ENCODE assay signal across 33 cellular contexts in genomic region chr1:203103201-203103600, GRCh38. TPM values are rescaled to one million over a fixed set of nuclear protein-coding genes. Genes with fewer than 3 reads are reported as not detected.
DNase-seq lines count a peak whose midpoint lies in the region; ATAC-seq and TF ChIP-seq lines count a peak whose summit lies in the region.
"Had no signal": no experiment of that assay in that cellular context is flagged by ENCODE, and none has a peak within 500 bp of the region (broad histone marks: within the 10 kb centered on the region; RNA-seq: fewer than 3 reads in every experiment).

No MANE protein-coding gene starts in this region.

- no peak overlapping the region for H2AFZ ChIP-seq in PC-9

- H3K4me2 ChIP-seq in BLaER1 (peak overlapping the region; percentile 45), PC-9 (no peak overlapping the region)

- no peaks in the 10 kb centered on the region for H3K9me3 ChIP-seq in BLaER1
- peaks cover 13% of the 10 kb centered on the region; the same call in 1 of the 2 replicates for H3K9me3 ChIP-seq in PC-9 (ENCODE audit: insufficient read depth, low read depth)
- H3K9me3 ChIP-seq: colonic mucosa had no signal

- ATAC-seq in HG02970 (IDR thresholded peaks at IDR 0.05; ENCODE audit: low FRiP score, unreplicated experiment), result no peak
- ATAC-seq: activated CD8-positive, alpha-beta T cell treated with anti-CD3 and anti-CD28 coated beads, Interleukin-2, amount 10 ng/mL, durations not matched to agents 7 days and 5 days; naive thymus-derived CD4-positive, alpha-beta T cell; PC-3; SK-N-SH treated with all-trans-retinoic acid at 6 μM for 48 hours; T-helper 17 cell had no signal

- no peaks in the 10 kb centered on the region for H3K27me3 ChIP-seq in BLaER1
- no peaks in the 10 kb centered on the region for H3K27me3 ChIP-seq in PC-9 (ENCODE audit: insufficient read depth, low read depth)
- H3K27me3 ChIP-seq: colonic mucosa had no signal

- no TSS peak for BruUV-seq in PC-9 (replicated peaks; lab: Mats Ljungman, UMichigan)

- in situ Hi-C loops in G401 (cut with HindIII; ENCODE audit: low sequenced_read_pairs), result no loop called here

- CTCF ChIA-PET in PC-9 (lab: Charles Lee), result no interaction called here

- intact Hi-C loops in PC-9 (cut with micrococcal nuclease; ENCODE audit: unreplicated experiment), result no loop called here

- H3K9ac ChIP-seq in BLaER1, result no peak overlapping the region

- H3K4me3 ChIP-seq in BLaER1 (no peak overlapping the region), PC-9 (no peak overlapping the region)
- H3K4me3 ChIP-seq: colonic mucosa had no signal

- no peaks in the 10 kb centered on the region for H3K36me3 ChIP-seq in BLaER1
- no peaks in the 10 kb centered on the region for H3K36me3 ChIP-seq in PC-9 (ENCODE audit: low read depth)
- H3K36me3 ChIP-seq: colonic mucosa had no signal

- no peaks in the 10 kb centered on the region for H3K79me2 ChIP-seq in PC-9 (ENCODE audit: low read depth)

- POLR2A ChIA-PET in PC-9 (lab: Charles Lee; ENCODE audit: unreplicated experiment), result no interaction called here

- no peak for TF ChIP-seq CTCF in PC-9 (conservative IDR thresholded peaks at IDR 0.05)

- DNase-seq in G401 (ENCODE audit: low spot score) (peak; percentile 87), cerebellar cortex (ENCODE audit: low spot score) (peak; percentile 83), myocyte (ENCODE audit: low read depth) (peak; percentile 77), PC-9 (no peak), UCSD-AML1 (lab: John Stamatoyannopoulos, UW; ENCODE audit: unreplicated experiment) (no peak), CD1c-positive myeloid dendritic cell (ENCODE audit: extremely low spot score) (no peak)
- DNase-seq: activated effector memory CD4-positive, alpha-beta T cell treated with anti-CD3 and anti-CD28 coated beads, Interleukin-2, amount 50 U/mL, for 16 hours; colonic mucosa; COR-L47; DMS79 treated with DMSO at 0.1 percent for 48 hours; effector memory CD4-positive, alpha-beta T cell; GF-D8; Kasumi-1; naive thymus-derived CD4-positive, alpha-beta T cell; NCI-H1417 treated with DMSO at 0.1 percent for 48 hours; NCI-H2107; NCI-H510A; occipital lobe; PC-3; stimulated activated CD4-positive, alpha-beta T cell treated with anti-CD3 and anti-CD28 coated beads, Interleukin-4, amount 100 ng/mL, for 4 hours; T-helper 17 cell; trophoblast cell had no signal

- H3K9me2 ChIP-seq in PC-9 (ENCODE audit: insufficient read depth), result no peaks in the 10 kb centered on the region

- H3K4me1 ChIP-seq in BLaER1, result peaks cover 25% of the 10 kb centered on the region
- peaks cover 27% of the 10 kb centered on the region for H3K4me1 ChIP-seq in PC-9 (replicated peaks; ENCODE audit: insufficient read depth)
- H3K4me1 ChIP-seq: colonic mucosa had no signal

- peaks cover 22% of the 10 kb centered on the region for H3F3A ChIP-seq in PC-9 (ENCODE audit: insufficient read depth, low read depth)

- H3K27ac ChIP-seq in BLaER1, result peak overlapping the region; percentile 19; the same call in 1 of the 2 replicates
- no peak overlapping the region for H3K27ac ChIP-seq in PC-9
- H3K27ac ChIP-seq: colonic mucosa had no signal

- H4K20me1 ChIP-seq in BLaER1 (no peaks in the 10 kb centered on the region), PC-9 (ENCODE audit: insufficient read depth) (no peaks in the 10 kb centered on the region)

RNA-seq across cellular contexts. Expression of gene MYOG, which starts 17.4 kb away (rescaled TPM):
- total RNA-seq in G401 (2014; rRNA removed; shearing (Covaris generic)), result not detected in 2 replicates
- 882 and 1,586 TPM in 2 replicates for total RNA-seq in myocyte
- polyA plus RNA-seq in myocyte (2012), result 367 TPM
- not detected in 2 replicates for total RNA-seq in PC-9 (2021)
- total RNA-seq: activated CD8-positive, alpha-beta T cell treated with anti-CD3 and anti-CD28 coated beads, Interleukin-2, amount 10 ng/mL, durations not matched to agents 7 days and 5 days; bronchial epithelial cell; colonic mucosa; epithelial cell of proximal tubule; glomerular endothelial cell; liver; mesothelial cell of epicardium; naive thymus-derived CD4-positive, alpha-beta T cell; occipital lobe; PC-3; pulmonary artery endothelial cell; subcutaneous adipose tissue; T-helper 17 cell had no signal
- polyA plus RNA-seq: liver; naive thymus-derived CD4-positive, alpha-beta T cell had no signal

RNA-seq across cellular contexts. Expression of gene ADORA1, which starts 24.3 kb away (rescaled TPM):
- 8.4 and 13.2 TPM in 2 replicates for total RNA-seq in G401 (2014; rRNA removed; shearing (Covaris generic))
- total RNA-seq in myocyte, result 27.4 and 42.0 TPM in 2 replicates
- polyA plus RNA-seq in myocyte (2012), result 75.1 TPM
- total RNA-seq in PC-9 (2021), result 5.9 and 8.3 TPM in 2 replicates
- total RNA-seq: activated CD8-positive, alpha-beta T cell treated with anti-CD3 and anti-CD28 coated beads, Interleukin-2, amount 10 ng/mL, durations not matched to agents 7 days and 5 days; glomerular endothelial cell; pulmonary artery endothelial cell had no signal
- polyA plus RNA-seq: naive thymus-derived CD4-positive, alpha-beta T cell had no signal

Comparison
In these comparisons a context has a peak if more than half of its experiments do, and no peak if none do; other contexts are left out.
1. DNase-seq: peak in G401 (single experiment), cerebellar cortex (single experiment) and myocyte (single experiment); none in PC-9 (0 of 2), UCSD-AML1 (single experiment) and CD1c-positive myeloid dendritic cell (single experiment).
2. RNA of gene MYOG, which starts 17.4 kb away (total RNA-seq): 882 to 1,586 TPM in myocyte; not detected in G401 and not detected in PC-9; every median in the first group is over 100 times any median in the second.